Comparison of ENCODE assay signal across 8 cellular contexts in the genomic region with DNA sequence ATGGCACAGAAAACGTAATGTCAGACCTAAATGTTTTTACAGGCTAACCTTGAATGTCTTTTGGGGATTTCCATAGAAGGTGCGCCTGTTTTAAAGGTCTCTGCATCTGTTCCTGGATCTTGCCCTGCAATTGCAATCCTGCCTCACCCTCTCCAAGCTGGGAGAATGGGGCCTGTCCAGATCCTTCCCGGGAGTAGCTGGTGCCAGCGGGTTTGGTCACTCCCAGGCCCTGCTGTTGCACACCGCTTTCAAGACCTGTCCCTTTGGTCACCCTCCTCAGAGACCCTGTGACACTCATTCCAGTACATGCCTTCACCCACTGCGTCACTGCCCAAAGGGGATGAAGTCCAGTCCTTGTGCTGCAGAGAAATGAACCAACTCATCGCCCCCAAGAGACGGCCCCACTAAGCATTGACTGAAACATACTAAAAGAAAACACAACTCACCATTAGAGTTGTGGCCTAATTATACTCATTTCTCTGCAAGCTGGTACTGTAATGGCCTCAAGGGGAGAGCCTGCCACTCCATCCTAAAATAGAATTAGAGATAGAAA. TPM values are rescaled to one million over a fixed set of nuclear protein-coding genes. Genes with fewer than 3 reads are reported as not detected.
DNase-seq lines count a peak whose midpoint lies in the region; ATAC-seq lines count a peak whose summit lies in the region.

No MANE protein-coding gene starts in this region.

- no peak for ATAC-seq in HG02981 (IDR thresholded peaks at IDR 0.05; ENCODE audit: unreplicated experiment)

- H3K27ac ChIP-seq in SJCRH30 (peak overlapping the region; percentile 95), mesendoderm (ENCODE audit: low read depth, low read length) (peak overlapping the region; percentile 94), thymus (ENCODE audit: low read depth) (peak overlapping the region; percentile 100)

- no peak overlapping the region for H4K5ac ChIP-seq in mesendoderm (ENCODE audit: low read length)

- H3K36me3 ChIP-seq in SJCRH30, result peaks cover 13% of the 10 kb centered on the region
- H3K36me3 ChIP-seq in mesendoderm (ENCODE audit: control insufficient read depth, insufficient read depth, low read length), result peaks cover 4% of the 10 kb centered on the region
- H3K36me3 ChIP-seq in thymus (ENCODE audit: control insufficient read depth, insufficient read depth), result peaks cover 5% of the 10 kb centered on the region

- H3K9me3 ChIP-seq in SJCRH30 (replicated peaks) (no peaks in the 10 kb centered on the region), thymus (ENCODE audit: control insufficient read depth) (no peaks in the 10 kb centered on the region)

- no peak overlapping the region for H2AK5ac ChIP-seq in mesendoderm (ENCODE audit: low read length)

- H3K4me1 ChIP-seq in SJCRH30 (peaks cover 21% of the 10 kb centered on the region), mesendoderm (ENCODE audit: control insufficient read depth, low read depth, low read length) (peaks cover 4% of the 10 kb centered on the region), thymus (ENCODE audit: control insufficient read depth, insufficient read depth, low read length) (peaks cover 32% of the 10 kb centered on the region)

- peaks cover 24% of the 10 kb centered on the region for H3K79me2 ChIP-seq in mesendoderm (ENCODE audit: control insufficient read depth, insufficient read depth, low read length)

- DNase-seq in NCI-H748 (lab: John Stamatoyannopoulos, UW; ENCODE audit: unreplicated experiment) (peak; percentile 38), NCI-H748 treated with DMSO at 0.1 percent for 48 hours (lab: John Stamatoyannopoulos, UW) (no peak), SJCRH30 (peak in 1 of 2 experiments; percentile 59), cerebellum (ENCODE audit: low spot score) (peak; percentile 16), mesendoderm (no peak)
- DNase-seq in NK-92 treated with Interleukin-12 subunit alpha and Interleukin-12 subunit beta, amount 100 ng/mL, for 24 hours (lab: John Stamatoyannopoulos, UW), result no peak

- no peak overlapping the region for H3K23ac ChIP-seq in mesendoderm (ENCODE audit: low read length)

- peak overlapping the region; percentile 55 for H3K18ac ChIP-seq in mesendoderm (ENCODE audit: low read length)

- peak overlapping the region; percentile 45 for H3K9ac ChIP-seq in mesendoderm (ENCODE audit: low read length)

- H3K4me2 ChIP-seq in mesendoderm (ENCODE audit: low read length), result no peak overlapping the region

- H2BK15ac ChIP-seq in mesendoderm (replicated peaks; ENCODE audit: low read depth), result peak overlapping the region; percentile 14

- H3K4me3 ChIP-seq in SJCRH30 (peak overlapping the region; percentile 68), mesendoderm (ENCODE audit: low read length) (no peak overlapping the region), thymus (ENCODE audit: low read length) (peak overlapping the region; percentile 88)

- H3K4ac ChIP-seq in mesendoderm (ENCODE audit: low read depth, low read length), result peak overlapping the region; percentile 74

- no CpG with 5 or more reads among the region's 8 CpGs for WGBS in mesendoderm (ENCODE audit: extremely low coverage, insufficient coverage, low lambda C conversion rate)
- WGBS in thymus, result 66% methylated on average over 8 of the region's 8 CpGs

- peaks cover 3% of the 10 kb centered on the region for H3K79me1 ChIP-seq in mesendoderm (ENCODE audit: low read length)

- H3K27me3 ChIP-seq in SJCRH30 (no peaks in the 10 kb centered on the region), mesendoderm (ENCODE audit: insufficient read depth, low read length, poor library complexity) (no peaks in the 10 kb centered on the region), thymus (ENCODE audit: control insufficient read depth, insufficient read depth) (no peaks in the 10 kb centered on the region)

- peak overlapping the region; percentile 61 for H3K56ac ChIP-seq in mesendoderm (ENCODE audit: low read length)

- no peak overlapping the region for H2BK5ac ChIP-seq in mesendoderm (ENCODE audit: low read length)

- no peak overlapping the region for H4K8ac ChIP-seq in mesendoderm (ENCODE audit: low read depth, low read length)

- H2BK120ac ChIP-seq in mesendoderm (ENCODE audit: low read depth, low read length), result no peak overlapping the region

RNA-seq across cellular contexts. Expression of a gene that starts 1.9 kb away (rescaled TPM):
- total RNA-seq in SJCRH30 (2014; rRNA removed; shearing (Covaris generic)), result 33.2 and 41.1 TPM in 2 replicates
- total RNA-seq in cerebellum, result 96.2 TPM
- 26.4 TPM for polyA plus RNA-seq in mesendoderm (2013, experiment 1 of 2)
- polyA plus RNA-seq in mesendoderm (2013, experiment 2 of 2), result 26.7 TPM
- 60.3 TPM for polyA plus RNA-seq in thymus

Comparison
In these comparisons a context has a peak if more than half of its experiments do, and no peak if none do; other contexts are left out.
1. DNase-seq: peak in NCI-H748 (single experiment) and cerebellum (single experiment); none in NCI-H748 treated with DMSO at 0.1 percent for 48 hours (single experiment), mesendoderm (single experiment) and NK-92 treated with Interleukin-12 subunit alpha and Interleukin-12 subunit beta, amount 100 ng/mL, for 24 hours (single experiment).
2. Peak in every context shown above with its lines, with median percentiles within 50 percentile points of each other: H3K27ac ChIP-seq.